1 cellular context compared by ENCODE assay signal in genomic region chr3:50604628-50605588, GRCh38.
TF ChIP-seq lines count a peak whose summit lies in the region.

No MANE protein-coding gene starts in this region.

TF ChIP-seq in K562, 482 proteins besides CTCF, POLR2A, EP300 and RAD21 (continued from another document and continues in another):
- TF ChIP-seq SMAD2 (IDR thresholded peaks at IDR 0.05; ENCODE audit: low read depth, low read length), result no peak
- TF ChIP-seq FOXK1 (CRISPR knock-in tag; IDR thresholded peaks at IDR 0.05; ENCODE audit: borderline replicate concordance), result no peak
- no peak for TF ChIP-seq SRSF9 (IDR thresholded peaks at IDR 0.05; ENCODE audit: borderline replicate concordance, low read depth, low read length)
- TF ChIP-seq, protein P1, sequence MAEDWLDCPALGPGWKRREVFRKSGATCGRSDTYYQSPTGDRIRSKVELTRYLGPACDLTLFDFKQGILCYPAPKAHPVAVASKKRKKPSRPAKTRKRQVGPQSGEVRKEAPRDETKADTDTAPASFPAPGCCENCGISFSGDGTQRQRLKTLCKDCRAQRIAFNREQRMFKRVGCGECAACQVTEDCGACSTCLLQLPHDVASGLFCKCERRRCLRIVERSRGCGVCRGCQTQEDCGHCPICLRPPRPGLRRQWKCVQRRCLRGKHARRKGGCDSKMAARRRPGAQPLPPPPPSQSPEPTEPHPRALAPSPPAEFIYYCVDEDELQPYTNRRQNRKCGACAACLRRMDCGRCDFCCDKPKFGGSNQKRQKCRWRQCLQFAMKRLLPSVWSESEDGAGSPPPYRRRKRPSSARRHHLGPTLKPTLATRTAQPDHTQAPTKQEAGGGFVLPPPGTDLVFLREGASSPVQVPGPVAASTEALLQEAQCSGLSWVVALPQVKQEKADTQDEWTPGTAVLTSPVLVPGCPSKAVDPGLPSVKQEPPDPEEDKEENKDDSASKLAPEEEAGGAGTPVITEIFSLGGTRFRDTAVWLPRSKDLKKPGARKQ (CRISPR knock-in tag; IDR thresholded peaks at IDR 0.05), result no peak
- TF ChIP-seq PBX2 (CRISPR knock-in tag; IDR thresholded peaks at IDR 0.05; ENCODE audit: low read depth), result no peak
- no peak for TF ChIP-seq PBX2 (tag; conservative IDR thresholded peaks at IDR 0.05; ENCODE audit: low read depth)
- TF ChIP-seq PML (IDR thresholded peaks at IDR 0.05; ENCODE audit: low read length), result 0 out of 2 replicates have a peak, but pooled peaks have one; percentile 9
- TF ChIP-seq YBX1 (IDR thresholded peaks at IDR 0.05), result no peak
- TF ChIP-seq IRF1 (CRISPR knock-in tag; IDR thresholded peaks at IDR 0.05; ENCODE audit: borderline replicate concordance), result no peak
- no peak for TF ChIP-seq BDP1 (IDR thresholded peaks at IDR 0.05; ENCODE audit: insufficient read depth, insufficient read length)
- no peak for TF ChIP-seq AFF1 (IDR thresholded peaks at IDR 0.05; ENCODE audit: low read depth in 1 of 2, partially characterized antibody in 2 of 2)
- peak; percentile 73 for TF ChIP-seq POLR2B (IDR thresholded peaks at IDR 0.05; ENCODE audit: low read depth, partially characterized antibody)
- no peak for TF ChIP-seq SMC3 (conservative IDR thresholded peaks at IDR 0.05; ENCODE audit: insufficient read depth, low read depth, low read length)
- no peak for TF ChIP-seq ZNF232 (CRISPR knock-in tag; IDR thresholded peaks at IDR 0.05)
- TF ChIP-seq, protein P2, sequence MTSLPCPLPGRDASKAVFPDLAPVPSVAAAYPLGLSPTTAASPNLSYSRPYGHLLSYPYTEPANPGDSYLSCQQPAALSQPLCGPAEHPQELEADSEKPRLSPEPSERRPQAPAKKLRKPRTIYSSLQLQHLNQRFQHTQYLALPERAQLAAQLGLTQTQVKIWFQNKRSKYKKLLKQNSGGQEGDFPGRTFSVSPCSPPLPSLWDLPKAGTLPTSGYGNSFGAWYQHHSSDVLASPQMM (CRISPR knock-in tag; IDR thresholded peaks at IDR 0.05), result no peak
- no peak for TF ChIP-seq FOXM1 (IDR thresholded peaks at IDR 0.05; ENCODE audit: low read depth)
- TF ChIP-seq FOXM1 (CRISPR knock-in tag; IDR thresholded peaks at IDR 0.05; ENCODE audit: low read depth), result no peak
- no peak for TF ChIP-seq STAT5A (IDR thresholded peaks at IDR 0.05; ENCODE audit: borderline replicate concordance, low read length)
- TF ChIP-seq ZBTB8A (IDR thresholded peaks at IDR 0.05; ENCODE audit: partially characterized antibody), result no peak
- no peak for TF ChIP-seq ZEB2 (IDR thresholded peaks at IDR 0.05)
- TF ChIP-seq, protein P3, sequence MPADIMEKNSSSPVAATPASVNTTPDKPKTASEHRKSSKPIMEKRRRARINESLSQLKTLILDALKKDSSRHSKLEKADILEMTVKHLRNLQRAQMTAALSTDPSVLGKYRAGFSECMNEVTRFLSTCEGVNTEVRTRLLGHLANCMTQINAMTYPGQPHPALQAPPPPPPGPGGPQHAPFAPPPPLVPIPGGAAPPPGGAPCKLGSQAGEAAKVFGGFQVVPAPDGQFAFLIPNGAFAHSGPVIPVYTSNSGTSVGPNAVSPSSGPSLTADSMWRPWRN (IDR thresholded peaks at IDR 0.05; ENCODE audit: low read depth), result no peak
- TF ChIP-seq ZNF780A (CRISPR knock-in tag; IDR thresholded peaks at IDR 0.05), result 0 out of 2 replicates have a peak, but pooled peaks have one; percentile 55
- no peak for TF ChIP-seq SMARCE1 (IDR thresholded peaks at IDR 0.05)
- no peak for TF ChIP-seq HINFP (tag; conservative IDR thresholded peaks at IDR 0.05; ENCODE audit: low read depth)
- TF ChIP-seq PTBP1 (IDR thresholded peaks at IDR 0.05; ENCODE audit: low read depth, low read length), result no peak
- peak; percentile 94; the same call in 1 of the 2 replicates for TF ChIP-seq HBP1 (CRISPR knock-in tag; IDR thresholded peaks at IDR 0.05)
- TF ChIP-seq ZNF395 (CRISPR knock-in tag; IDR thresholded peaks at IDR 0.05), result no peak
- TF ChIP-seq BHLHE40 (IDR thresholded peaks at IDR 0.05; ENCODE audit: low read length), result no peak
- TF ChIP-seq CXXC5 (CRISPR knock-in tag; IDR thresholded peaks at IDR 0.05), result peak; percentile 28; the same call in 1 of the 2 replicates
- no peak; the same call in 1 of the 2 replicates for TF ChIP-seq MTA3 (IDR thresholded peaks at IDR 0.05; ENCODE audit: borderline replicate concordance)
- TF ChIP-seq NR3C1 (CRISPR knock-in tag; IDR thresholded peaks at IDR 0.05), result no peak
- TF ChIP-seq, protein P4, sequence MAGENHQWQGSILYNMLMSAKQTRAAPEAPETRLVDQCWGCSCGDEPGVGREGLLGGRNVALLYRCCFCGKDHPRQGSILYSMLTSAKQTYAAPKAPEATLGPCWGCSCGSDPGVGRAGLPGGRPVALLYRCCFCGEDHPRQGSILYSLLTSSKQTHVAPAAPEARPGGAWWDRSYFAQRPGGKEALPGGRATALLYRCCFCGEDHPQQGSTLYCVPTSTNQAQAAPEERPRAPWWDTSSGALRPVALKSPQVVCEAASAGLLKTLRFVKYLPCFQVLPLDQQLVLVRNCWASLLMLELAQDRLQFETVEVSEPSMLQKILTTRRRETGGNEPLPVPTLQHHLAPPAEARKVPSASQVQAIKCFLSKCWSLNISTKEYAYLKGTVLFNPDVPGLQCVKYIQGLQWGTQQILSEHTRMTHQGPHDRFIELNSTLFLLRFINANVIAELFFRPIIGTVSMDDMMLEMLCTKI (IDR thresholded peaks at IDR 0.05; ENCODE audit: partially characterized antibody), result no peak
- no peak for TF ChIP-seq SP1 (CRISPR knock-in tag; IDR thresholded peaks at IDR 0.05)
- no peak for TF ChIP-seq BRF1 (IDR thresholded peaks at IDR 0.05; ENCODE audit: borderline replicate concordance, extremely low read depth, insufficient read length)
- TF ChIP-seq, protein P5, sequence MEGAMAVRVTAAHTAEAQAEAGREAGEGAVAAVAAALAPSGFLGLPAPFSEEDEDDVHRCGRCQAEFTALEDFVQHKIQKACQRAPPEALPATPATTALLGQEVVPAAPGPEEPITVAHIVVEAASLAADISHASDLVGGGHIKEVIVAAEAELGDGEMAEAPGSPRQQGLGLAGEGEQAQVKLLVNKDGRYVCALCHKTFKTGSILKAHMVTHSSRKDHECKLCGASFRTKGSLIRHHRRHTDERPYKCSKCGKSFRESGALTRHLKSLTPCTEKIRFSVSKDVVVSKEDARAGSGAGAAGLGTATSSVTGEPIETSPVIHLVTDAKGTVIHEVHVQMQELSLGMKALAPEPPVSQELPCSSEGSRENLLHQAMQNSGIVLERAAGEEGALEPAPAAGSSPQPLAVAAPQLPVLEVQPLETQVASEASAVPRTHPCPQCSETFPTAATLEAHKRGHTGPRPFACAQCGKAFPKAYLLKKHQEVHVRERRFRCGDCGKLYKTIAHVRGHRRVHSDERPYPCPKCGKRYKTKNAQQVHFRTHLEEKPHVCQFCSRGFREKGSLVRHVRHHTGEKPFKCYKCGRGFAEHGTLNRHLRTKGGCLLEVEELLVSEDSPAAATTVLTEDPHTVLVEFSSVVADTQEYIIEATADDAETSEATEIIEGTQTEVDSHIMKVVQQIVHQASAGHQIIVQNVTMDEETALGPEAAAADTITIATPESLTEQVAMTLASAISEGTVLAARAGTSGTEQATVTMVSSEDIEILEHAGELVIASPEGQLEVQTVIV (CRISPR knock-in tag; IDR thresholded peaks at IDR 0.05; ENCODE audit: borderline replicate concordance), result 0 out of 2 replicates have a peak, but pooled peaks have one; percentile 47
- no peak for TF ChIP-seq ZNF764 (CRISPR knock-in tag; IDR thresholded peaks at IDR 0.05; ENCODE audit: low read depth)
- TF ChIP-seq FOXA3 (CRISPR knock-in tag; conservative IDR thresholded peaks at IDR 0.05 in 1 of 2, IDR thresholded peaks at IDR 0.05 in 1 of 2), result no peak
- no peak for TF ChIP-seq TRIM28 (IDR thresholded peaks at IDR 0.05)
- TF ChIP-seq NCOA4 (IDR thresholded peaks at IDR 0.05; ENCODE audit: partially characterized antibody), result no peak
- TF ChIP-seq NFYB (IDR thresholded peaks at IDR 0.05; ENCODE audit: extremely low read depth, insufficient read length), result no peak
- TF ChIP-seq GABPB2 (CRISPR knock-in tag; conservative IDR thresholded peaks at IDR 0.05), result 0 out of 2 replicates have a peak, but pooled peaks have one; percentile 7
- TF ChIP-seq, protein P6, sequence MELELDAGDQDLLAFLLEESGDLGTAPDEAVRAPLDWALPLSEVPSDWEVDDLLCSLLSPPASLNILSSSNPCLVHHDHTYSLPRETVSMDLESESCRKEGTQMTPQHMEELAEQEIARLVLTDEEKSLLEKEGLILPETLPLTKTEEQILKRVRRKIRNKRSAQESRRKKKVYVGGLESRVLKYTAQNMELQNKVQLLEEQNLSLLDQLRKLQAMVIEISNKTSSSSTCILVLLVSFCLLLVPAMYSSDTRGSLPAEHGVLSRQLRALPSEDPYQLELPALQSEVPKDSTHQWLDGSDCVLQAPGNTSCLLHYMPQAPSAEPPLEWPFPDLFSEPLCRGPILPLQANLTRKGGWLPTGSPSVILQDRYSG (tag; conservative IDR thresholded peaks at IDR 0.05; ENCODE audit: low read depth), result 0 out of 2 replicates have a peak, but pooled peaks have one; percentile 34
